1 cellular context compared by ENCODE assay signal in genomic region chr1:109243221-109243620, GRCh38.
TF ChIP-seq lines count a peak whose summit lies in the region.

No MANE protein-coding gene starts in this region.

TF ChIP-seq in H1, 55 proteins besides CTCF, POLR2A, EP300 and RAD21 (continued from another document):
- TF ChIP-seq ATF2 (IDR thresholded peaks at IDR 0.05; ENCODE audit: low read length) (no peak), CHD2 (IDR thresholded peaks at IDR 0.05; ENCODE audit: low read length) (no peak), GTF2F1 (IDR thresholded peaks at IDR 0.05; ENCODE audit: borderline replicate concordance, low read depth, low read length) (no peak), BRCA1 (IDR thresholded peaks at IDR 0.05; ENCODE audit: low read depth, low read length) (no peak), GABPA (IDR thresholded peaks at IDR 0.05; ENCODE audit: borderline replicate concordance, insufficient read depth, low read length) (no peak), CHD1 (IDR thresholded peaks at IDR 0.05; ENCODE audit: low read depth, low read length) (no peak), BCL11A (IDR thresholded peaks at IDR 0.05; ENCODE audit: low read depth in 2 of 2, low read length in 2 of 2) (no peak), RBBP5 (IDR thresholded peaks at IDR 0.05; ENCODE audit: borderline replicate concordance, low read depth, low read length) (no peak)
